8 cellular contexts compared by ENCODE assay signal in genomic region chr6:73722318-73723060, GRCh38. TPM values are rescaled to one million over a fixed set of nuclear protein-coding genes. Genes with fewer than 3 reads are reported as not detected.
DNase-seq lines count a peak whose midpoint lies in the region; ATAC-seq and TF ChIP-seq lines count a peak whose summit lies in the region.

No MANE protein-coding gene starts in this region.

- 32% methylated on average over 9 of the region's 9 CpGs for WGBS in smooth muscle cell (ENCODE audit: low lambda C conversion rate)

- H3K27ac ChIP-seq in smooth muscle cell (ENCODE audit: low read depth), result peak overlapping the region; percentile 91
- H3K27ac ChIP-seq in dorsolateral prefrontal cortex, result no peak overlapping the region

- H3K36me3 ChIP-seq in BJ (ENCODE audit: control insufficient read depth, insufficient read depth, low read length) (no peaks in the 10 kb centered on the region), smooth muscle cell (ENCODE audit: low read depth) (no peaks in the 10 kb centered on the region)

- POLR2A ChIA-PET in BJ (lab: Charles Lee), result interaction anchor here (0.6 kb wide), 1 partner anchor 396 kb away, joined by 3 read pairs; no protein-coding TSS in a partner anchor

- ATAC-seq in GM19468 (IDR thresholded peaks at IDR 0.05; ENCODE audit: extremely low read depth, unreplicated experiment) (peak; percentile 57), HG03565 (IDR thresholded peaks at IDR 0.05; ENCODE audit: unreplicated experiment) (peak; percentile 77)

- peak; percentile 91 for DNase-seq in BJ (ENCODE audit: low read depth)
- peak; percentile 77 for DNase-seq in astrocyte of the hippocampus (ENCODE audit: low read depth, low spot score)
- DNase-seq in smooth muscle cell (lab: John Stamatoyannopoulos, UW; ENCODE audit: unreplicated experiment), result no peak
- no peak for DNase-seq in NCI-H1092 (lab: John Stamatoyannopoulos, UW)
- no peak for DNase-seq in DMS153 treated with DMSO at 0.1 percent for 48 hours (lab: John Stamatoyannopoulos, UW; ENCODE audit: unreplicated experiment)
- no peak for DNase-seq in dorsolateral prefrontal cortex

- no peaks in the 10 kb centered on the region for H4K20me1 ChIP-seq in smooth muscle cell (ENCODE audit: low read depth)

- H3K4me2 ChIP-seq in smooth muscle cell, result peak overlapping the region; percentile 45

- no peak overlapping the region for H2AFZ ChIP-seq in smooth muscle cell (ENCODE audit: low read depth)

- H3K27me3 ChIP-seq in BJ (ENCODE audit: control insufficient read depth, insufficient read depth, low read length) (no peaks in the 10 kb centered on the region), smooth muscle cell (ENCODE audit: low read depth) (no peaks in the 10 kb centered on the region), dorsolateral prefrontal cortex (no peaks in the 10 kb centered on the region)

- peaks cover 5% of the 10 kb centered on the region for H3K4me1 ChIP-seq in smooth muscle cell (ENCODE audit: low read depth)

- H3K79me2 ChIP-seq in smooth muscle cell (ENCODE audit: low read depth), result no peaks in the 10 kb centered on the region

- H3K9ac ChIP-seq in smooth muscle cell (ENCODE audit: low read depth), result peak overlapping the region; percentile 80

- intact Hi-C loops in dorsolateral prefrontal cortex (cut with DNase I), result no loop called here

- no peaks in the 10 kb centered on the region for H3K9me3 ChIP-seq in smooth muscle cell (replicated peaks; ENCODE audit: low read depth)

- TF ChIP-seq CTCF in BJ (IDR thresholded peaks at IDR 0.05; ENCODE audit: insufficient read depth, low read depth, low read length), result no peak
- TF ChIP-seq CTCF in smooth muscle cell (IDR thresholded peaks at IDR 0.05; ENCODE audit: borderline replicate concordance, insufficient read depth, poor library complexity, severe bottlenecking), result no peak
- TF ChIP-seq CTCF in dorsolateral prefrontal cortex (IDR thresholded peaks at IDR 0.05 in 54 of 56, conservative IDR thresholded peaks at IDR 0.05 in 2 of 56; ENCODE audit: low read depth in 1 of 56, partially characterized antibody in 56 of 56), result no peak

- H3K4me3 ChIP-seq in BJ (ENCODE audit: low read depth, low read length) (no peak overlapping the region), smooth muscle cell (no peak overlapping the region), dorsolateral prefrontal cortex (no peak overlapping the region)

- H3F3A ChIP-seq in smooth muscle cell (ENCODE audit: low read depth), result no peaks in the 10 kb centered on the region

- CTCF ChIA-PET in BJ (lab: Yijun Ruan, JAX), result interaction anchor here (1.0 to 2.4 kb wide), 3 partner anchors 9 to 46 kb away, joined by 3 to 11 read pairs (median 6); no protein-coding TSS in a partner anchor

RNA-seq across cellular contexts. Expression of gene CD109, which starts 26.5 kb away (rescaled TPM):
- polyA plus RNA-seq in BJ (2011; rRNA removed) (14.7 and 29.4 TPM in 2 replicates), smooth muscle cell (4.6 and 7.7 TPM in 2 replicates)
- polyA minus RNA-seq in BJ (2011; rRNA and poly(A)+ RNA removed), result 10.3 and 10.4 TPM in 2 replicates
- total RNA-seq in smooth muscle cell (28.0 and 31.1 TPM in 2 replicates), dorsolateral prefrontal cortex (10 to 100 TPM in 2 of 120 experiments, 1 to 10 TPM in 118; 1.3 to 13.2 (median 5.1) TPM)

Comparison
In these comparisons a context has a peak if more than half of its experiments do, and no peak if none do; other contexts are left out.
1. DNase-seq: peak in BJ (single experiment) and astrocyte of the hippocampus (single experiment); none in smooth muscle cell (single experiment), NCI-H1092 (single experiment), DMS153 treated with DMSO at 0.1 percent for 48 hours (single experiment) and dorsolateral prefrontal cortex (0 of 10).